Comparison of ENCODE assay signal across 1 cellular context in the genomic region with DNA sequence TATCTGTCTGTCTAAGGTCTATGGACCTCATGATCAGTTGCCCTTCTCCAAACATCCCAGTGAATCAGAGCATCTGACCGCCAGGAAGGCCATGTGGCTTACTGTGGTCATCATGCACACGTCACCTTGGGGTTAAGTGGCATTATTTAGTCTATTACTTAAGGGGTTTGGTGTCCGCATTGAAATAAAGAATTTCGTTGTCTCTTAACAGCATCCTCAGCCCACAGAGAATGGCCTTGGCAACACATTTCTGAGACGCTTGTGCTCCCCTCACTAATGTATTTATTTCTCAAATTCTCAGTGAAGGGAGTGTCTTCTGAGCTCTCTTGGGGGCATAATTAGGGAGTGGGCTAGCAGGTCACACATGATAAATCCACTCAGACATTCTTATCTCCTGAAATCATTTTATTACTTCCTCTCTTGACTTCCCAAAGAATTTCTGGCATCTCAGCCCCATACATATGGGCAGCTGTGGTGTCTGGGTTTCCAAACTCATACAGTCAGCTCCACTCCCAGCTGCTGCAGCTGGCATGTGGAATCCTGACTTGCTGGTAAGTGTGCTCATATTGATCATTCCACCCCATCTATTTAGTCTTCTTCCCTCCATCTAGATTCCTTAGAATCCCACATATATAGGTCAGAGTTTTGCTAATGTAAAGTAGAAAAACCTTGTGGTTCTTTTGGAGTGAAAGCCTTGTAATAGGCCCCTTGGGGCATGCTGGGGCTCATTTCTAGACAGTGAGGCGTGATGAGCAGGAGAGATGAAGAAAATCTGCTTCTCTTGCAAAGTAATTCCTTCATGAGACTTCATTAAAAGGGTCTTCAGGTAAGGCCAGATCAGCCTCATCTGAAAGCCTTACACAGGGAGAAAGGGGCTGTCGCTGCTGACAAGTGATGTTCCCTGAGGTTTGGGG.
A peak's percentile ranks its signal among the peaks of the same experiment; 100 is the strongest.
TF ChIP-seq lines count a peak whose summit lies in the region.

No MANE protein-coding gene starts in this region.

TF ChIP-seq in SK-N-SH, 30 proteins besides CTCF, POLR2A, EP300 and RAD21 (continued from another document):
- TF ChIP-seq USF2 (IDR thresholded peaks at IDR 0.05; ENCODE audit: borderline replicate concordance, low read depth, low read length) = no peak
- no peak for TF ChIP-seq CHD2 (IDR thresholded peaks at IDR 0.05; ENCODE audit: low read length, partially characterized antibody)
- TF ChIP-seq YY1 (IDR thresholded peaks at IDR 0.05; ENCODE audit: low read depth) = no peak
- TF ChIP-seq TCF12 (IDR thresholded peaks at IDR 0.05) = peak; percentile 94
- TF ChIP-seq TEAD4 (IDR thresholded peaks at IDR 0.05; ENCODE audit: borderline replicate concordance, insufficient read depth) = peak; percentile 83; the same call in 1 of the 2 replicates
- TF ChIP-seq MAX (IDR thresholded peaks at IDR 0.05; ENCODE audit: low read depth) = peak; percentile 26; the same call in 1 of the 2 replicates
- 0 out of 2 replicates have a peak, but pooled peaks have one; percentile 49 for TF ChIP-seq RXRA (IDR thresholded peaks at IDR 0.05; ENCODE audit: borderline replicate concordance, low read depth)
- no peak for TF ChIP-seq RFX5 (IDR thresholded peaks at IDR 0.05; ENCODE audit: low read length)
- TF ChIP-seq JUND (IDR thresholded peaks at IDR 0.05) = peak; percentile 33
- TF ChIP-seq, protein P1, sequence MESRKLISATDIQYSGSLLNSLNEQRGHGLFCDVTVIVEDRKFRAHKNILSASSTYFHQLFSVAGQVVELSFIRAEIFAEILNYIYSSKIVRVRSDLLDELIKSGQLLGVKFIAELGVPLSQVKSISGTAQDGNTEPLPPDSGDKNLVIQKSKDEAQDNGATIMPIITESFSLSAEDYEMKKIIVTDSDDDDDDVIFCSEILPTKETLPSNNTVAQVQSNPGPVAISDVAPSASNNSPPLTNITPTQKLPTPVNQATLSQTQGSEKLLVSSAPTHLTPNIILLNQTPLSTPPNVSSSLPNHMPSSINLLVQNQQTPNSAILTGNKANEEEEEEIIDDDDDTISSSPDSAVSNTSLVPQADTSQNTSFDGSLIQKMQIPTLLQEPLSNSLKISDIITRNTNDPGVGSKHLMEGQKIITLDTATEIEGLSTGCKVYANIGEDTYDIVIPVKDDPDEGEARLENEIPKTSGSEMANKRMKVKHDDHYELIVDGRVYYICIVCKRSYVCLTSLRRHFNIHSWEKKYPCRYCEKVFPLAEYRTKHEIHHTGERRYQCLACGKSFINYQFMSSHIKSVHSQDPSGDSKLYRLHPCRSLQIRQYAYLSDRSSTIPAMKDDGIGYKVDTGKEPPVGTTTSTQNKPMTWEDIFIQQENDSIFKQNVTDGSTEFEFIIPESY (IDR thresholded peaks at IDR 0.05; ENCODE audit: borderline replicate concordance, low read depth) = 0 out of 2 replicates have a peak, but pooled peaks have one; percentile 18
- no peak for TF ChIP-seq GATA2 (CRISPR knock-in tag; IDR thresholded peaks at IDR 0.05)
- peak; percentile 57 for TF ChIP-seq PBX3 (IDR thresholded peaks at IDR 0.05)
- TF ChIP-seq RCOR1 (IDR thresholded peaks at IDR 0.05; ENCODE audit: low read length) = no peak
